8 cellular contexts compared by ENCODE assay signal in the genomic region with DNA sequence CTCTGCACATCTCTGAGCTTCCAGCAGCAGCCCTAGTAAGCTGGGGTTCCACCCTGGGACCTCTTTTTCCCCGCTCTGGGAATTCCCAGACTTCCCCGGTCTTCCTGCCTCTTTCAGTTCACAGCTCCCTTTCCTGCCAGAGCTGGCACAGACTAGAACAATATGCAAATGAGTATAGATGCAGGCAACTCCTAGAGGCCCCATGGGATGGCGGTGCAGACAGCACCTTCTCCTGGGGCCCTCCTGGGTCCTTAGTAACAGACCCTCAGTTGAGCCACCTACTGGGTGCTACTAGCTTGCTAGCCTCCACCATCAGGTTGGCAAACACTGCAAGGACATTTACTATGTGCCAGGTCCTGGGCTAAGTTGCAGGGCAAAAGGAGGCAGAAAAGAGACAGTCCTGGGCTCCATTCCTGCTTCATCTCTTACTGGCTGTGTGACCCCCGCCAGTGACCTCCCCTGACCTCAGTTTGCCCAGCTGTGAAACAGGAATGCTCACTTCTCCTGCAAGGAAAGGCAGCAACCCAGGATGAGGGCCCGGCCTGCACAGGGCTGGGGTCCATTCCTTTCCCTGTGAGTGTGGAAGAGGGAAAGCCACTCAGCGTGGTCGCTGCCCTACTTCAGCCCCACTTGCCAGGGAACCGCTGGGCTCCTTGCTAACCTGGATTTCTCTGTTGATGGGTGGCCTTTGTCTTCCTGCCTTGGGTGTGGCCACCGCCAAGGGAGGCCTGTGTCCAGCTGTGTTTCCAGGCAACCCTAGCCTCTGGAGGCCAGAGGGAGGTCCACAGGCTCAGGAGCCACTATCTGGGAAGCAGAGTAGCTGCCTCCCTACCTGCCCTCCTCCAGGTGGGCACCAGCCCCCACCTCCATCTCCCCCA. TPM values are rescaled to one million over a fixed set of nuclear protein-coding genes. Genes with fewer than 3 reads are reported as not detected.
A peak's percentile ranks its signal among the peaks of the same experiment; 100 is the strongest.
DNase-seq lines count a peak whose midpoint lies in the region; ATAC-seq and TF ChIP-seq lines count a peak whose summit lies in the region.
"Had no signal": no experiment of that assay in that cellular context is flagged by ENCODE, and none has a peak within 500 bp of the region (broad histone marks: within the 10 kb centered on the region; RNA-seq: fewer than 3 reads in every experiment).

No MANE protein-coding gene starts in this region.

- H4K8ac ChIP-seq in IMR-90 (ENCODE audit: low read depth in 2 of 2, low read length in 2 of 2) = no peak overlapping the region

- peaks cover 48% of the 10 kb centered on the region for H3K79me2 ChIP-seq in neural progenitor cell (ENCODE audit: low read depth)

- H3K4me3 Mint-ChIP-seq in Calu3 (ENCODE audit: low read depth, unreplicated experiment) (no peak overlapping the region), neural progenitor cell (no peak overlapping the region)
- peak overlapping the region; percentile 84 for H3K4me3 Mint-ChIP-seq in dendritic cell treated with granulocyte-macrophage colony-stimulating factor and Interleukin-4, amounts not matched to agents 40 ng/mL and 50 ng/mL, for 4 days

- TF ChIP-seq CTCF in Calu3 (IDR thresholded peaks at IDR 0.05; ENCODE audit: unreplicated experiment) (no peak), IMR-90 (conservative IDR thresholded peaks at IDR 0.05; ENCODE audit: low read depth, low read length) (no peak), neural progenitor cell (IDR thresholded peaks at IDR 0.05) (no peak)

- H2AFZ ChIP-seq in IMR-90 (replicated peaks; ENCODE audit: low read length, poor library complexity) (peak overlapping the region; percentile 60), neural progenitor cell (replicated peaks) (no peak overlapping the region)

- peak overlapping the region; percentile 58 for H3K27ac Mint-ChIP-seq in Calu3 (ENCODE audit: unreplicated experiment)
- H3K27ac Mint-ChIP-seq in dendritic cell treated with granulocyte-macrophage colony-stimulating factor and Interleukin-4, amounts not matched to agents 40 ng/mL and 50 ng/mL, for 4 days = peak overlapping the region; percentile 86
- H3K27ac Mint-ChIP-seq in neural progenitor cell = no peak overlapping the region

- no peak for ATAC-seq in IMR-90 (ENCODE audit: low read depth)
- ATAC-seq in GM19395 (IDR thresholded peaks at IDR 0.05; ENCODE audit: unreplicated experiment) = no peak

- H4K91ac ChIP-seq in IMR-90 (ENCODE audit: insufficient read depth, low read depth, low read length) = no peak overlapping the region

- CTCF ChIA-PET in Calu3 (lab: Charles Lee) = interaction anchor here (0.5 to 1.3 kb wide), 5 partner anchors 10 to 778 kb away, joined by 3 to 6 read pairs (median 4); no protein-coding TSS in a partner anchor
- CTCF ChIA-PET in IMR-90 (lab: Yijun Ruan, JAX) = interaction anchor here (0.8 to 1.4 kb wide), 2 partner anchors 32 to 53 kb away, joined by 3 to 7 read pairs; no protein-coding TSS in a partner anchor

- no peak overlapping the region for H3K18ac ChIP-seq in IMR-90 (ENCODE audit: low read depth, low read length)

- H3K9me3 Mint-ChIP-seq in Calu3 (ENCODE audit: low read depth, unreplicated experiment) (no peaks in the 10 kb centered on the region), neural progenitor cell (no peaks in the 10 kb centered on the region)
- H3K9me3 Mint-ChIP-seq in dendritic cell treated with granulocyte-macrophage colony-stimulating factor and Interleukin-4, amounts not matched to agents 40 ng/mL and 50 ng/mL, for 4 days = no peaks in the 10 kb centered on the region

- no peak overlapping the region for H2BK120ac ChIP-seq in IMR-90 (ENCODE audit: low read depth, low read length)

- peaks cover 25% of the 10 kb centered on the region; the same call in 1 of the 2 replicates for H3K9me1 ChIP-seq in IMR-90 (ENCODE audit: insufficient read depth, low read length)

- no peaks in the 10 kb centered on the region for H3K27me3 ChIP-seq in IMR-90 (ENCODE audit: control insufficient read depth, insufficient read depth, low read length)
- H3K27me3 ChIP-seq in neural progenitor cell = no peaks in the 10 kb centered on the region

- H3K79me1 ChIP-seq in IMR-90 (ENCODE audit: low read depth in 1 of 2, low read length in 2 of 2) = peaks cover 42 to 81% of the 10 kb centered on the region in 2 experiments

- peak overlapping the region; percentile 79 for H2AK9ac ChIP-seq in IMR-90 (replicated peaks; ENCODE audit: low read depth, low read length, poor library complexity)

- H3K27ac ChIP-seq in IMR-90 (ENCODE audit: insufficient read depth, low read length) (no peak overlapping the region), neural progenitor cell (no peak overlapping the region)

- intact Hi-C loops in Calu3 (cut with micrococcal nuclease; ENCODE audit: unreplicated experiment) (no loop called here), IMR-90 (cut with micrococcal nuclease) (no loop called here)
- intact Hi-C loops in dendritic cell treated with granulocyte-macrophage colony-stimulating factor and Interleukin-4, amounts not matched to agents 40 ng/mL and 50 ng/mL, for 4 days (cut with micrococcal nuclease) = no loop called here

- POLR2A ChIA-PET in IMR-90 (lab: Charles Lee; ENCODE audit: unreplicated experiment) = no interaction called here

- H3K4me3 ChIP-seq in IMR-90 (ENCODE audit: insufficient read depth, low read depth, low read length) = no peak overlapping the region
- no peak overlapping the region for H3K4me3 ChIP-seq in neural progenitor cell

- H3K27me3 Mint-ChIP-seq in Calu3 (ENCODE audit: unreplicated experiment) (no peaks in the 10 kb centered on the region), neural progenitor cell (ENCODE audit: insufficient read depth, low read depth) (peaks cover 4% of the 10 kb centered on the region)
- no peaks in the 10 kb centered on the region for H3K27me3 Mint-ChIP-seq in dendritic cell treated with granulocyte-macrophage colony-stimulating factor and Interleukin-4, amounts not matched to agents 40 ng/mL and 50 ng/mL, for 4 days

- H3K14ac ChIP-seq in IMR-90 (replicated peaks; ENCODE audit: low read depth, low read length) = no peak overlapping the region

- no peak for TF ChIP-seq RAD21 in IMR-90 (IDR thresholded peaks at IDR 0.05; ENCODE audit: low read length)

- H3K9ac ChIP-seq in IMR-90 (ENCODE audit: low read depth, low read length) (no peak overlapping the region), neural progenitor cell (no peak overlapping the region)

- dilution Hi-C loops in IMR-90 (cut with HindIII; ENCODE audit: low sequenced_read_pairs, unreplicated experiment) = no loop called here

- BruUV-seq in Calu3 (replicated peaks; lab: Mats Ljungman, UMichigan) (no TSS peak), IMR-90 (replicated peaks; lab: Mats Ljungman, UMichigan) (no TSS peak)

- DNase-seq in Calu3 (peak; percentile 27), IMR-90 (no peak), neural progenitor cell (ENCODE audit: low spot score) (peak; percentile 31), cortex of kidney (lab: John Stamatoyannopoulos, UW) (no peak), COLO829 (ENCODE audit: low spot score) (no peak)
- DNase-seq: activated gamma-delta T cell treated with Interleukin-2 at 50 U/mL for 16 hours had no signal

- H4K5ac ChIP-seq in IMR-90 (ENCODE audit: low read depth, low read length) = no peak overlapping the region

- no peak overlapping the region for H2BK15ac ChIP-seq in IMR-90 (ENCODE audit: low read depth, low read length)

- in situ Hi-C loops in IMR-90 (cut with MboI; ENCODE audit: low sequenced_read_pairs) = no loop called here

- H3K9me3 ChIP-seq in IMR-90 (ENCODE audit: control insufficient read depth, insufficient read depth, low read length) (no peaks in the 10 kb centered on the region), neural progenitor cell (ENCODE audit: low read depth) (no peaks in the 10 kb centered on the region)

- H3K4me2 ChIP-seq in IMR-90 (ENCODE audit: low read depth, low read length) (no peak overlapping the region), neural progenitor cell (no peak overlapping the region)

- WGBS in IMR-90 (ENCODE audit: extremely low coverage in 2 of 2, insufficient read length in 1 of 2), 2 experiments = no CpG with 5 or more reads among the region's 9 CpGs

- H3K36me3 Mint-ChIP-seq in Calu3 (ENCODE audit: insufficient read depth, unreplicated experiment) (peaks cover 5% of the 10 kb centered on the region), neural progenitor cell (no peaks in the 10 kb centered on the region)
- H3K36me3 Mint-ChIP-seq in dendritic cell treated with granulocyte-macrophage colony-stimulating factor and Interleukin-4, amounts not matched to agents 40 ng/mL and 50 ng/mL, for 4 days (ENCODE audit: low read depth) = peaks cover 97% of the 10 kb centered on the region

- H3K56ac ChIP-seq in IMR-90 (ENCODE audit: extremely low read depth, insufficient read depth, low read length) = no peak overlapping the region

- H4K20me1 ChIP-seq in IMR-90 (ENCODE audit: insufficient read depth, low read length) = peaks cover 54% of the 10 kb centered on the region
- H4K20me1 ChIP-seq in neural progenitor cell (ENCODE audit: low read depth) = peaks cover 92% of the 10 kb centered on the region

- H3F3A ChIP-seq in neural progenitor cell (ENCODE audit: low read depth) = no peaks in the 10 kb centered on the region

- H3K36me3 ChIP-seq in IMR-90 (ENCODE audit: control insufficient read depth, insufficient read depth, low read length) (no peaks in the 10 kb centered on the region), neural progenitor cell (no peaks in the 10 kb centered on the region)

- TF ChIP-seq POLR2A in IMR-90 (IDR thresholded peaks at IDR 0.05; ENCODE audit: low read depth, low read length) = no peak

- H3K23ac ChIP-seq in IMR-90 (ENCODE audit: low read depth, low read length) = no peak overlapping the region

- H2AK5ac ChIP-seq in IMR-90 (ENCODE audit: low read depth, low read length) = no peak overlapping the region

- no peak overlapping the region for H2BK5ac ChIP-seq in IMR-90 (ENCODE audit: low read depth, low read length, poor library complexity, severe bottlenecking)

- H3K4me1 ChIP-seq in IMR-90 (ENCODE audit: control insufficient read depth, insufficient read depth, low read length) (peaks cover 33% of the 10 kb centered on the region), neural progenitor cell (peaks cover 19% of the 10 kb centered on the region)

- H3K4me1 Mint-ChIP-seq in Calu3 (ENCODE audit: low read depth, unreplicated experiment) (peaks cover 29% of the 10 kb centered on the region), neural progenitor cell (peaks cover 51% of the 10 kb centered on the region)
- peaks cover 98% of the 10 kb centered on the region for H3K4me1 Mint-ChIP-seq in dendritic cell treated with granulocyte-macrophage colony-stimulating factor and Interleukin-4, amounts not matched to agents 40 ng/mL and 50 ng/mL, for 4 days (ENCODE audit: low read depth)

- no peak overlapping the region for H2BK20ac ChIP-seq in IMR-90 (ENCODE audit: low read depth, low read length)

- no peak overlapping the region for H3K4ac ChIP-seq in IMR-90 (ENCODE audit: low read depth, low read length)

TF ChIP-seq in IMR-90, 13 proteins besides CTCF, POLR2A, EP300 and RAD21 (continues in another document):
- TF ChIP-seq CHD1 (IDR thresholded peaks at IDR 0.05; ENCODE audit: low read depth, low read length) = no peak

RNA-seq across cellular contexts. Expression of a gene that starts 7.3 kb away (rescaled TPM):
- 11.8 and 12.2 TPM in 2 replicates for total RNA-seq in Calu3 (2022)
- total RNA-seq in IMR-90 (2012; rRNA removed) = 2.3 and 3.1 TPM in 2 replicates
- polyA plus RNA-seq in IMR-90 (2012; rRNA removed) = 5.3 and 6.5 TPM in 2 replicates
- 4.3 and 5.3 TPM in 2 replicates for polyA plus RNA-seq in IMR-90 (2012; cell fraction: cytosol; rRNA removed)
- 17.5 and 30.8 TPM in 2 replicates for polyA plus RNA-seq in IMR-90 (2012; cell fraction: nucleus; rRNA removed; ENCODE audit: low replicate concordance)
- 5.4 and 15.0 TPM in 2 replicates for total RNA-seq in neural progenitor cell (ENCODE audit: low replicate concordance)

Comparison
In these comparisons a context has a peak if more than half of its experiments do, and no peak if none do; other contexts are left out.
1. DNase-seq: peak in Calu3 (single experiment) and neural progenitor cell (single experiment); none in IMR-90 (single experiment), cortex of kidney (single experiment) and COLO829 (single experiment).